In genomic region chr5:136062563-136063274, GRCh38 we compare ENCODE assay signal across 7 cellular contexts. TPM values are rescaled to one million over a fixed set of nuclear protein-coding genes. Genes with fewer than 3 reads are reported as not detected.
DNase-seq lines count a peak whose midpoint lies in the region; ATAC-seq, FAIRE-seq and TF ChIP-seq lines count a peak whose summit lies in the region.

No MANE protein-coding gene starts in this region.

- CTCF ChIA-PET in Panc1 (lab: Charles Lee) = no interaction called here

- no peaks in the 10 kb centered on the region for H3K27me3 ChIP-seq in Panc1 (ENCODE audit: control insufficient read depth, insufficient read depth, low read length)
- H3K27me3 ChIP-seq in esophagus squamous epithelium = no peaks in the 10 kb centered on the region
- H3K27me3 ChIP-seq in small intestine (ENCODE audit: control insufficient read depth in 2 of 2, insufficient read depth in 2 of 2, low read length in 2 of 2) = no peaks in the 10 kb centered on the region

- peaks cover 10% of the 10 kb centered on the region for H3K36me3 ChIP-seq in Panc1 (ENCODE audit: control insufficient read depth, insufficient read depth, low read length)
- peaks cover 0 to 43% (median 0%) of the 10 kb centered on the region in 3 donors for H3K36me3 ChIP-seq in esophagus squamous epithelium
- H3K36me3 ChIP-seq in small intestine (ENCODE audit: control insufficient read depth in 2 of 2, insufficient read depth in 2 of 2, low read length in 2 of 2) = no peaks in the 10 kb centered on the region

- in situ Hi-C loops in Panc1 (cut with HindIII; ENCODE audit: low pct_unique_long_range_greater_than_20kb, low sequenced_read_pairs) = no loop called here

- TF ChIP-seq POLR2A in esophagus squamous epithelium (IDR thresholded peaks at IDR 0.05) = no peak

- TF ChIP-seq CTCF in Panc1 (IDR thresholded peaks at IDR 0.05) = peak; percentile 72
- TF ChIP-seq CTCF in esophagus squamous epithelium (IDR thresholded peaks at IDR 0.05) = peak in 5 of 6 experiments; percentile 43 to 78 (median 50)

- 77 to 89% methylated on average over 4 to 5 of the region's 5 CpGs for WGBS in esophagus squamous epithelium, 2 donors
- 76 to 78% (median 77%) methylated on average over 5 of the region's 5 CpGs for WGBS in small intestine, 3 donors

- no peaks in the 10 kb centered on the region for H3K9me3 ChIP-seq in Panc1 (ENCODE audit: control insufficient read depth, insufficient read depth, low read depth, low read length)
- H3K9me3 ChIP-seq in esophagus squamous epithelium = no peaks in the 10 kb centered on the region
- no peaks in the 10 kb centered on the region for H3K9me3 ChIP-seq in small intestine (ENCODE audit: control insufficient read depth, low read depth)

- no peak for FAIRE-seq in small intestine (lab: Jason Lieb, UNC)

- no TSS peak for BruUV-seq in Panc1 (replicated peaks; lab: Mats Ljungman, UMichigan)

- POLR2A ChIA-PET in Panc1 (lab: Charles Lee) = interaction anchor here (0.5 kb wide), 1 partner anchor 66 kb away, joined by 4 read pairs; no protein-coding TSS in a partner anchor

- ATAC-seq in GM18870 (IDR thresholded peaks at IDR 0.05; ENCODE audit: unreplicated experiment) (peak; percentile 81), HG03196 (IDR thresholded peaks at IDR 0.05; ENCODE audit: unreplicated experiment) (peak; percentile 73), Panc1 (no peak)

- H3K27ac ChIP-seq in Panc1 (ENCODE audit: low read length) (no peak overlapping the region), esophagus squamous epithelium (no peak overlapping the region), small intestine (ENCODE audit: low read depth in 1 of 2, low read length in 1 of 2) (no peak overlapping the region)

- DNase-seq in DMS 273 treated with DMSO at 0.1 percent for 48 hours (lab: John Stamatoyannopoulos, UW) (peak; percentile 13), Panc1 (ENCODE audit: low read depth, low spot score) (no peak), esophagus squamous epithelium (lab: John Stamatoyannopoulos, UW) (no peak), small intestine (peak; percentile 71), UCSD-AML1 (lab: John Stamatoyannopoulos, UW; ENCODE audit: unreplicated experiment) (no peak)

- intact Hi-C loops in Panc1 (cut with micrococcal nuclease; ENCODE audit: unreplicated experiment) (loop anchor here (5.0 kb wide), 2 partner anchors 115 to 175 kb away; no protein-coding TSS in a partner anchor), esophagus squamous epithelium (cut with DNase I) (loop anchor here (5.0 kb wide), 1 partner anchor 115 kb away; no protein-coding TSS in a partner anchor)

- peaks cover 15% of the 10 kb centered on the region for H3K4me1 ChIP-seq in Panc1 (ENCODE audit: control insufficient read depth, insufficient read depth, low read length)
- peaks cover 0 to 26% (median 3%) of the 10 kb centered on the region in 3 donors for H3K4me1 ChIP-seq in esophagus squamous epithelium
- H3K4me1 ChIP-seq in small intestine (ENCODE audit: control insufficient read depth in 2 of 2, insufficient read depth in 1 of 2, low read depth in 1 of 2, low read length in 1 of 2) = no peaks in the 10 kb centered on the region

- H3K4me3 ChIP-seq in Panc1 (ENCODE audit: low read depth in 2 of 2, low read length in 2 of 2) = no peak overlapping the region
- H3K4me3 ChIP-seq in esophagus squamous epithelium = no peak overlapping the region
- no peak overlapping the region for H3K4me3 ChIP-seq in small intestine (ENCODE audit: low read depth in 1 of 2, low read length in 2 of 2)

RNA-seq across cellular contexts. Expression of gene TGFBI, which starts 33.9 kb away (rescaled TPM):
- total RNA-seq in Panc1 (2021; ENCODE audit: unreplicated experiment) = 314 TPM
- 384 TPM for polyA plus RNA-seq in Panc1 (2012; ENCODE audit: insufficient read length)
- total RNA-seq in esophagus squamous epithelium = 10 to 100 TPM in 2 of 4 donors, 1 to 10 TPM in 2; 7.3 to 63.5 (median 33.3) TPM
- polyA plus RNA-seq in small intestine = 10 to 100 TPM in 2 of 3 donors, 1 to 10 TPM in 1; 4.2 to 55.3 (median 41.3) TPM

Comparison
In these comparisons a context has a peak if more than half of its experiments do, and no peak if none do; other contexts are left out.
1. DNase-seq: peak in DMS 273 treated with DMSO at 0.1 percent for 48 hours (single experiment) and small intestine (single experiment); none in Panc1 (single experiment), esophagus squamous epithelium (single experiment) and UCSD-AML1 (single experiment).